8 cellular contexts compared by ENCODE assay signal in the genomic region with DNA sequence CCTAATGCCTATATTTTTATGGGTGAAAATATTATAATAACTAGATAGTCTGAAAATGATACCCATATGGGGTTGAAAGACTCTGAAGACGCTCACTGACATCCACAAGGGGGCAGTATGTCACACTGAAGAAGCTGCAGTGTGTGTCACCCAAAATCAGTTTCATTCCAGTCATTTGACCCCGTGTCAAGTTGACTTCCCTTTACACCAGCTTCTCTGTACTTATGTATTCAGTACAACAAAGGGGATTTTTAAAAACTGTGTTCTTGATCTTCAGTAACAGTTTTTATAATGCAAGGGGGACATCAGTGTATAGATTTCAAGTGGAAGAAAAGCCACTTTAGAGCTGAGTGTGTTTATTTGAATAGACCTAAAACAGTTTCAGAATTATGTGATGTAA. TPM values are rescaled to one million over a fixed set of nuclear protein-coding genes. Genes with fewer than 3 reads are reported as not detected.
DNase-seq lines count a peak whose midpoint lies in the region; ATAC-seq and TF ChIP-seq lines count a peak whose summit lies in the region.

No MANE protein-coding gene starts in this region.

- WGBS in right cardiac atrium: 4% methylated on average over 2 of the region's 2 CpGs

- no peaks in the 10 kb centered on the region for H3K9me3 ChIP-seq in RWPE2 (ENCODE audit: severe bottlenecking)
- H3K9me3 ChIP-seq in right cardiac atrium (ENCODE audit: control insufficient read depth, low read length): no peaks in the 10 kb centered on the region

- H3K4me1 ChIP-seq in RWPE2 (ENCODE audit: insufficient read depth, poor library complexity, severe bottlenecking) (no peaks in the 10 kb centered on the region), right cardiac atrium (ENCODE audit: control insufficient read depth, insufficient read depth, low read length) (no peaks in the 10 kb centered on the region)

- H3K27ac ChIP-seq in RWPE2 (ENCODE audit: poor library complexity, severe bottlenecking): no peak overlapping the region
- H3K27ac ChIP-seq in right cardiac atrium (ENCODE audit: low read length): no peak overlapping the region

- peak; percentile 48 for DNase-seq in GM06990 (ENCODE audit: extremely low read depth, insufficient read length)
- peak; percentile 63 for DNase-seq in HPDE6-E6E7 (ENCODE audit: extremely low spot score)
- no peak for DNase-seq in RWPE2 (ENCODE audit: low spot score)
- DNase-seq in activated naive CD4-positive, alpha-beta T cell treated with anti-CD3 and anti-CD28 coated beads, Interleukin-2, amount 50 U/mL, for 16 hours: peak; percentile 58
- peak in 1 of 3 donors; percentile 26 for DNase-seq in right cardiac atrium
- DNase-seq in stimulated activated CD4-positive, alpha-beta T cell treated with anti-CD3 and anti-CD28 coated beads, Interleukin-12 subunit alpha, Interleukin-12 subunit beta, amount 100 ng/mL, for 4 hours: peak; percentile 28
- DNase-seq in GDM1 (lab: John Stamatoyannopoulos, UW): no peak

- intact Hi-C loops in right cardiac atrium (cut with DNase I): no loop called here

- peak; percentile 72 for TF ChIP-seq CTCF in GM06990 (IDR thresholded peaks at IDR 0.05; ENCODE audit: insufficient read depth, low read length, poor library complexity, severe bottlenecking)
- peak; percentile 83 for TF ChIP-seq CTCF in RWPE2 (IDR thresholded peaks at IDR 0.05; ENCODE audit: poor library complexity, severe bottlenecking)

- no peaks in the 10 kb centered on the region for H3K27me3 ChIP-seq in GM06990 (replicated peaks; ENCODE audit: control insufficient read depth, insufficient read depth, low read length)
- H3K27me3 ChIP-seq in RWPE2 (ENCODE audit: insufficient read depth, poor library complexity, severe bottlenecking): no peaks in the 10 kb centered on the region
- H3K27me3 ChIP-seq in right cardiac atrium (ENCODE audit: control insufficient read depth, insufficient read depth): no peaks in the 10 kb centered on the region

- H3K4me3 ChIP-seq in GM06990 (replicated peaks; ENCODE audit: low read depth, low read length) (no peak overlapping the region), RWPE2 (ENCODE audit: severe bottlenecking) (no peak overlapping the region), right cardiac atrium (ENCODE audit: low read length) (no peak overlapping the region)

- H3K36me3 ChIP-seq in GM06990 (ENCODE audit: control insufficient read depth, insufficient read depth, low read length) (no peaks in the 10 kb centered on the region), RWPE2 (ENCODE audit: low read depth) (no peaks in the 10 kb centered on the region)

- peak; percentile 69 for ATAC-seq in GM21515 (IDR thresholded peaks at IDR 0.05; ENCODE audit: unreplicated experiment)
- ATAC-seq in RWPE2 (ENCODE audit: low read depth): peak; percentile 67; the same call in 2 of the 3 replicates
- peak; percentile 63 to 67 for ATAC-seq in right cardiac atrium

RNA-seq across cellular contexts. Expression of a gene that starts 19.3 kb away (rescaled TPM):
- under 1 TPM in 3 of 4 donors, not detected in 1; 0.06 to 0.40 (median 0.21) TPM for total RNA-seq in right cardiac atrium
- 0.45 TPM for polyA plus RNA-seq in right cardiac atrium

Comparison
In these comparisons a context has a peak if more than half of its experiments do, and no peak if none do; other contexts are left out.
1. DNase-seq: peak in GM06990 (single experiment), HPDE6-E6E7 (single experiment), activated naive CD4-positive, alpha-beta T cell treated with anti-CD3 and anti-CD28 coated beads, Interleukin-2, amount 50 U/mL, for 16 hours (single experiment) and stimulated activated CD4-positive, alpha-beta T cell treated with anti-CD3 and anti-CD28 coated beads, Interleukin-12 subunit alpha, Interleukin-12 subunit beta, amount 100 ng/mL, for 4 hours (single experiment); none in RWPE2 (single experiment) and GDM1 (single experiment).
2. Peak in every context shown above with its lines, with median percentiles within 50 percentile points of each other: ATAC-seq.